ENCODE assay signal across 27 cellular contexts in genomic region chr22:27309713-27310112, GRCh38.
DNase-seq lines count a peak whose midpoint lies in the region; FAIRE-seq and TF ChIP-seq lines count a peak whose summit lies in the region.
"Had no signal": no experiment of that assay in that cellular context is flagged by ENCODE, and none has a peak within 500 bp of the region (broad histone marks: within the 10 kb centered on the region; RNA-seq: fewer than 3 reads in every experiment).

No MANE protein-coding gene starts in this region.

- H3K27me3 ChIP-seq in BLaER1 (no peaks in the 10 kb centered on the region), prostate gland (replicated peaks; ENCODE audit: insufficient read depth) (peaks cover 2% of the 10 kb centered on the region)
- H3K27me3 ChIP-seq: SJSA1 had no signal

- intact Hi-C loops in posterior vena cava (cut with DNase I) (no loop called here), prostate gland (cut with DNase I) (no loop called here)

- H3K4me2 ChIP-seq in BLaER1, result peak overlapping the region; percentile 11; the same call in 1 of the 2 replicates
- H3K4me2 ChIP-seq: PC-9 had no signal

- no peaks in the 10 kb centered on the region for H3K36me3 ChIP-seq in BLaER1
- H3K36me3 ChIP-seq in prostate gland, result no peaks in the 10 kb centered on the region
- H3K36me3 ChIP-seq: SJSA1 had no signal

- DNase-seq in RPMI7951 (ENCODE audit: low read depth) (peak; percentile 87), fibroblast of the aortic adventitia (ENCODE audit: low read depth) (peak; percentile 46), urothelium cell line (ENCODE audit: low spot score) (no peak), posterior vena cava (ENCODE audit: low spot score) (no peak), prostate gland (ENCODE audit: low spot score) (no peak), NCI-H524 (lab: John Stamatoyannopoulos, UW) (no peak)
- DNase-seq: CD8-positive, alpha-beta memory T cell; DMS 273 treated with DMSO at 0.1 percent for 48 hours; DMS79; GF-D8; HCEC 1CT; NCI-H1092 treated with DMSO at 0.1 percent for 48 hours; NCI-H1436; NCI-H187; NCI-H2107; NCI-H526; NCI-H82; NK-92 treated with Interleukin-12 subunit alpha and Interleukin-12 subunit beta, amount 100 ng/mL, for 24 hours; Right ventricle myocardium superior; RPMI8226 had no signal

- TF ChIP-seq CTCF in fibroblast of the aortic adventitia (IDR thresholded peaks at IDR 0.05; ENCODE audit: insufficient read depth, low read length) (no peak), prostate gland (IDR thresholded peaks at IDR 0.05) (no peak)

- no peak for TF ChIP-seq POLR2A in prostate gland (IDR thresholded peaks at IDR 0.05)

- H3K27ac ChIP-seq in BLaER1 (no peak overlapping the region), prostate gland (no peak overlapping the region)
- H3K27ac ChIP-seq: PC-9, SJSA1 had no signal

- H4K20me1 ChIP-seq in BLaER1, result no peaks in the 10 kb centered on the region

- peak; percentile 30 for FAIRE-seq in urothelium cell line (lab: Jason Lieb, UNC)
- FAIRE-seq: A204.1, GM12892, GM19239, H1 had no signal

- H3K4me3 ChIP-seq in BLaER1 (no peak overlapping the region), fibroblast of the aortic adventitia (ENCODE audit: low read depth, low read length) (no peak overlapping the region), prostate gland (no peak overlapping the region)
- H3K4me3 ChIP-seq: PC-9, SJSA1 had no signal

- H3K4me1 ChIP-seq in BLaER1 (peaks cover 29% of the 10 kb centered on the region), prostate gland (replicated peaks) (no peaks in the 10 kb centered on the region)
- H3K4me1 ChIP-seq: SJSA1 had no signal

- no peaks in the 10 kb centered on the region for H3K9me3 ChIP-seq in BLaER1
- H3K9me3 ChIP-seq in prostate gland, result no peaks in the 10 kb centered on the region
- H3K9me3 ChIP-seq: SJSA1 had no signal

- 79% methylated on average over 2 of the region's 2 CpGs for WGBS in prostate gland

- no peak overlapping the region for H3K9ac ChIP-seq in BLaER1

Comparison
In these comparisons a context has a peak if more than half of its experiments do, and no peak if none do; other contexts are left out.
1. DNase-seq: peak in RPMI7951 (single experiment) and fibroblast of the aortic adventitia (single experiment); none in urothelium cell line (single experiment), posterior vena cava (single experiment), prostate gland (single experiment) and NCI-H524 (0 of 2).